8 cellular contexts compared by ENCODE assay signal in genomic region chr19:39390759-39391592, GRCh38. TPM values are rescaled to one million over a fixed set of nuclear protein-coding genes. Genes with fewer than 3 reads are reported as not detected.
DNase-seq lines count a peak whose midpoint lies in the region; ATAC-seq and TF ChIP-seq lines count a peak whose summit lies in the region.

TSS of gene MED29 (plus strand) at chr19:39391378. CDS start at chr19:39391423, 45 bp downstream.
TSS of gene PAF1 (minus strand) at chr19:39391106. CDS start at chr19:39390864, 242 bp downstream.

- H3K27me3 Mint-ChIP-seq in natural killer cell treated with Interleukin-12 subunit alpha and Interleukin-12 subunit beta and Interleukin-15 and Interleukin-18, amount 100 ng/mL, for 72 hours, result no peaks in the 10 kb centered on the region

- H3K4me3 Mint-ChIP-seq in natural killer cell treated with Interleukin-12 subunit alpha and Interleukin-12 subunit beta and Interleukin-15 and Interleukin-18, amount 100 ng/mL, for 72 hours, result peak within 1 kb of the TSS; percentile 99

- H3K4me3 ChIP-seq in H7 (ENCODE audit: insufficient read depth, low read depth, low read length), result peak within 1 kb of the TSS; percentile 76
- peak within 1 kb of the TSS; percentile 99 for H3K4me3 ChIP-seq in fibroblast of pulmonary artery (replicated peaks; ENCODE audit: low read depth, low read length)

- H3K4me1 Mint-ChIP-seq in natural killer cell treated with Interleukin-12 subunit alpha and Interleukin-12 subunit beta and Interleukin-15 and Interleukin-18, amount 100 ng/mL, for 72 hours (ENCODE audit: low read depth in 2 of 2), result peaks cover 27 to 45% of the 10 kb centered on the region in 2 donors

- DNase-seq in ELR (ENCODE audit: low read depth), result peak; percentile 100
- DNase-seq in H7, result peak; percentile 99
- DNase-seq in M059J (ENCODE audit: low read depth), result peak; percentile 100
- DNase-seq in SHP77 (lab: John Stamatoyannopoulos, UW), result peak; percentile 100
- peak; percentile 95 for DNase-seq in activated effector memory CD4-positive, alpha-beta T cell treated with Interleukin-2 at 50 U/mL for 16 hours
- DNase-seq in fibroblast of pulmonary artery (ENCODE audit: low read depth), result peak; percentile 100
- peak; percentile 97 for DNase-seq in natural killer cell treated with Interleukin-12 subunit alpha and Interleukin-12 subunit beta and Interleukin-15 and Interleukin-18, amount 100 ng/mL, for 72 hours (ENCODE audit: low spot score)
- peak; percentile 93 for DNase-seq in stimulated activated naive CD8-positive, alpha-beta T cell treated with anti-CD3 and anti-CD28 coated beads, Interleukin-15, Interleukin-2, amounts not matched to agents 100 U/mL and 50 U/mL, for 24 hours

- H3K36me3 Mint-ChIP-seq in natural killer cell treated with Interleukin-12 subunit alpha and Interleukin-12 subunit beta and Interleukin-15 and Interleukin-18, amount 100 ng/mL, for 72 hours, result peaks cover 17% of the 10 kb centered on the region

- peak within 1 kb of the TSS; percentile 93 to 97 for H3K27ac Mint-ChIP-seq in natural killer cell treated with Interleukin-12 subunit alpha and Interleukin-12 subunit beta and Interleukin-15 and Interleukin-18, amount 100 ng/mL, for 72 hours

- H3K9me3 Mint-ChIP-seq in natural killer cell treated with Interleukin-12 subunit alpha and Interleukin-12 subunit beta and Interleukin-15 and Interleukin-18, amount 100 ng/mL, for 72 hours, result no peaks in the 10 kb centered on the region

- ATAC-seq in natural killer cell treated with Interleukin-12 subunit alpha and Interleukin-12 subunit beta and Interleukin-15 and Interleukin-18, amount 100 ng/mL, for 72 hours, result peak; percentile 98 to 99
- ATAC-seq in stimulated activated naive CD8-positive, alpha-beta T cell treated with anti-CD3 and anti-CD28 coated beads, Interleukin-15, Interleukin-2, amounts not matched to agents 100 U/mL and 50 U/mL, for 24 hours, result peak; percentile 96

- TF ChIP-seq CTCF in fibroblast of pulmonary artery (IDR thresholded peaks at IDR 0.05; ENCODE audit: low read length, missing control alignments), result no peak

- no peaks in the 10 kb centered on the region for H3K27me3 ChIP-seq in H7 (ENCODE audit: control insufficient read depth, insufficient read depth, low read length)

- H3K36me3 ChIP-seq in H7 (replicated peaks; ENCODE audit: control insufficient read depth, insufficient read depth, low read length), result peaks cover 20% of the 10 kb centered on the region

RNA-seq across cellular contexts. Expression of gene MED29, which starts in this region (rescaled TPM):
- 38.2 and 41.6 TPM in 2 replicates for total RNA-seq in H7 (2014; rRNA removed; shearing (Covaris generic))
- 46.7 and 47.3 TPM in 2 replicates for total RNA-seq in M059J (2014; rRNA removed; shearing (Covaris generic))
- 10 to 100 TPM; 22.2 to 35.2 TPM for total RNA-seq in natural killer cell treated with Interleukin-12 subunit alpha and Interleukin-12 subunit beta and Interleukin-15 and Interleukin-18, amount 100 ng/mL, for 72 hours

RNA-seq across cellular contexts. Expression of gene PAF1, which starts in this region (rescaled TPM):
- total RNA-seq in H7 (2014; rRNA removed; shearing (Covaris generic)), result 20.7 and 21.6 TPM in 2 replicates
- total RNA-seq in M059J (2014; rRNA removed; shearing (Covaris generic)), result 69.0 and 79.3 TPM in 2 replicates
- 10 to 100 TPM; 38.1 to 39.2 TPM for total RNA-seq in natural killer cell treated with Interleukin-12 subunit alpha and Interleukin-12 subunit beta and Interleukin-15 and Interleukin-18, amount 100 ng/mL, for 72 hours

Comparison
In these comparisons a context has a peak if more than half of its experiments do, and no peak if none do; other contexts are left out.
1. Peak in every context shown above with its lines: DNase-seq, ATAC-seq and H3K4me3 ChIP-seq.